37 cellular contexts compared by ENCODE assay signal in the genomic region with DNA sequence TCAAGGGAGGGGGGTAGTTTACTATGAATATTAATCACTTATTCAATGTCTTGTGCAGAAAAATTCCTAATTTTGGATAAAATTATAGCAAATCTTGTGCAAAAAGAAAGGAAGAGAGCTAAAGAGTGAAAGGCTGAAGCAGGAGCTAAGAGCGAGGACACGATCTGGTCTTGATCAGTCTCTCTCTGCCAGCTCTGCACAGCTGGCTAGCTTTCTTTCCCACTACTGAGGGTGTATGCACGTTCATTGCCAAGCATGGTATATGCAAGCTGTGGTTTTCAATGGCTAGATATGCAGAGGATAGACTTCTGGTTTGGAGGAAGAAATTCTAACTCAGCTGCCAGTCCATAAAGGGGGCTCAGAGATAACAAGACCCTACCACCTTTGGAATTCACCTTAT.
"Had no signal": no experiment of that assay in that cellular context is flagged by ENCODE, and none has a peak within 500 bp of the region (broad histone marks: within the 10 kb centered on the region; RNA-seq: fewer than 3 reads in every experiment).

No MANE protein-coding gene starts in this region.

- DNase-seq: activated effector memory CD4-positive, alpha-beta T cell treated with anti-CD3 and anti-CD28 coated beads, Interleukin-2, amount 50 U/mL, for 16 hours; activated effector memory CD4-positive, alpha-beta T cell treated with Interleukin-2 at 50 U/mL for 16 hours; activated gamma-delta T cell; activated gamma-delta T cell treated with Interleukin-2 at 50 U/mL for 16 hours; activated naive CD4-positive, alpha-beta T cell; activated naive CD4-positive, alpha-beta T cell treated with anti-CD3 and anti-CD28 coated beads for 36 hours; activated naive CD4-positive, alpha-beta T cell treated with anti-CD3 and anti-CD28 coated beads, Interleukin-2, amount 10 ng/mL, durations not matched to agents 7 days and 5 days; activated naive CD4-positive, alpha-beta T cell treated with anti-CD3 and anti-CD28 coated beads, Interleukin-2, amount 50 U/mL, for 16 hours; activated naive CD4-positive, alpha-beta T cell treated with Interleukin-2 at 50 U/mL for 16 hours; activated naive CD8-positive, alpha-beta T cell treated with anti-CD3 and anti-CD28 coated beads for 36 hours; activated naive CD8-positive, alpha-beta T cell treated with anti-CD3 and anti-CD28 coated beads, Interleukin-2, amount 10 ng/mL, durations not matched to agents 7 days and 5 days; activated naive CD8-positive, alpha-beta T cell treated with anti-CD3 and anti-CD28 coated beads, Interleukin-2, amount 50 U/mL, for 24 hours; activated T-cell treated with anti-CD3 and anti-CD28 coated beads, Interleukin-2, amount 50 U/mL, for 1 hour; activated T-cell treated with anti-CD3 and anti-CD28 coated beads, Interleukin-2, amount 50 U/mL, for 24 hours; activated T-cell treated with anti-CD3 and anti-CD28 coated beads, Interleukin-2, amount 50 U/mL, for 4 hours; activated T-cell treated with anti-CD3 and anti-CD28 coated beads, Interleukin-2, amount 50 U/mL, for 48 hours; activated T-cell treated with anti-CD3 and anti-CD28 coated beads, Interleukin-2, amount 50 U/mL, for 72 hours; adrenal gland; amniotic stem cell; amygdala; anterior cingulate cortex; aorta; body of pancreas; brain microvascular endothelial cell; central memory CD4-positive, alpha-beta T cell; cerebellar nuclear complex had no signal

- H3K4me1 ChIP-seq: adrenal gland, ascending aorta, body of pancreas, breast epithelium had no signal

- H3K4me3 ChIP-seq: adrenal gland, ascending aorta, body of pancreas, breast epithelium, cardiac muscle cell had no signal

- H3K36me3 ChIP-seq: adrenal gland, ascending aorta, brain microvascular endothelial cell, breast epithelium, cardiac muscle cell had no signal

- H3K36me3 Mint-ChIP-seq: activated naive CD4-positive, alpha-beta T cell treated with anti-CD3 and anti-CD28 coated beads, Interleukin-2, amount 10 ng/mL, durations not matched to agents 7 days and 5 days; activated naive CD4-positive, alpha-beta T cell treated with anti-CD3 and anti-CD28 coated beads, Interleukin-2, amount 50 U/mL, for 24 hours; activated naive CD4-positive, alpha-beta T cell treated with anti-CD3 and anti-CD28 coated beads, Interleukin-2, amount 50 U/mL, for 72 hours; activated naive CD8-positive, alpha-beta T cell; activated naive CD8-positive, alpha-beta T cell treated with anti-CD3 and anti-CD28 coated beads for 36 hours; activated naive CD8-positive, alpha-beta T cell treated with anti-CD3 and anti-CD28 coated beads, Interleukin-2, amount 10 ng/mL, durations not matched to agents 7 days and 5 days; brain had no signal

- H3K4me3 Mint-ChIP-seq: activated naive CD4-positive, alpha-beta T cell treated with anti-CD3 and anti-CD28 coated beads for 36 hours; activated naive CD4-positive, alpha-beta T cell treated with anti-CD3 and anti-CD28 coated beads, Interleukin-2, amount 10 ng/mL, durations not matched to agents 7 days and 5 days; activated naive CD4-positive, alpha-beta T cell treated with anti-CD3 and anti-CD28 coated beads, Interleukin-2, amount 50 U/mL, for 24 hours; activated naive CD8-positive, alpha-beta T cell; activated naive CD8-positive, alpha-beta T cell treated with anti-CD3 and anti-CD28 coated beads for 36 hours; activated naive CD8-positive, alpha-beta T cell treated with anti-CD3 and anti-CD28 coated beads, Interleukin-2, amount 10 ng/mL, durations not matched to agents 7 days and 5 days; activated naive CD8-positive, alpha-beta T cell treated with anti-CD3 and anti-CD28 coated beads, Interleukin-2, amount 50 U/mL, for 24 hours; activated T-cell treated with anti-CD3 and anti-CD28 coated beads, Interleukin-2, amount 50 U/mL, for 24 hours; activated T-cell treated with anti-CD3 and anti-CD28 coated beads, Interleukin-2, amount 50 U/mL, for 4 hours; activated T-cell treated with anti-CD3 and anti-CD28 coated beads, Interleukin-2, amount 50 U/mL, for 72 hours; activated T-helper 1 cell treated with anti-CD3 and anti-CD28 coated beads, Interleukin-12 subunit alpha, Interleukin-12 subunit beta, Interleukin-2, Interleukin-4 antibody, amounts not matched to agents 30 ng/mL and 10 ng/mL and 1 ng/mL, durations not matched to agents 14 hours and 24 hours and 36 hours; activated T-helper 17 cell treated with anti-CD3 and anti-CD28 coated beads, Interleukin-2, amount 50 U/mL, for 72 hours; brain; central memory CD8-positive, alpha-beta T cell had no signal

- H3K9me3 Mint-ChIP-seq: activated naive CD4-positive, alpha-beta T cell treated with anti-CD3 and anti-CD28 coated beads for 36 hours; activated naive CD4-positive, alpha-beta T cell treated with anti-CD3 and anti-CD28 coated beads, Interleukin-2, amount 10 ng/mL, durations not matched to agents 7 days and 5 days; activated naive CD4-positive, alpha-beta T cell treated with anti-CD3 and anti-CD28 coated beads, Interleukin-2, amount 50 U/mL, for 24 hours; activated naive CD4-positive, alpha-beta T cell treated with anti-CD3 and anti-CD28 coated beads, Interleukin-2, amount 50 U/mL, for 72 hours; activated naive CD8-positive, alpha-beta T cell treated with anti-CD3 and anti-CD28 coated beads for 36 hours; activated naive CD8-positive, alpha-beta T cell treated with anti-CD3 and anti-CD28 coated beads, Interleukin-2, amount 10 ng/mL, durations not matched to agents 7 days and 5 days; activated naive CD8-positive, alpha-beta T cell treated with anti-CD3 and anti-CD28 coated beads, Interleukin-2, amount 50 U/mL, for 24 hours; activated T-cell treated with anti-CD3 and anti-CD28 coated beads, Interleukin-2, amount 50 U/mL, for 4 hours; activated T-cell treated with anti-CD3 and anti-CD28 coated beads, Interleukin-2, amount 50 U/mL, for 72 hours; activated T-helper 1 cell treated with anti-CD3 and anti-CD28 coated beads, Interleukin-12 subunit alpha, Interleukin-12 subunit beta, Interleukin-2, Interleukin-4 antibody, amounts not matched to agents 30 ng/mL and 10 ng/mL and 1 ng/mL, durations not matched to agents 14 hours and 24 hours and 36 hours; activated T-helper 2 cell treated with anti-CD3 and anti-CD28 coated beads, Interferon-gamma antibody, Interleukin-2, Interleukin-4, amounts not matched to agents 10 μg/mL and 5 μg/mL and 100 μg/mL, durations not matched to agents 14 hours and 24 hours and 36 hours; central memory CD8-positive, alpha-beta T cell had no signal

- H3K27ac ChIP-seq: adrenal gland, ascending aorta, body of pancreas, brain microvascular endothelial cell, breast epithelium, cardiac muscle cell had no signal

- ATAC-seq: activated naive CD4-positive, alpha-beta T cell treated with anti-CD3 and anti-CD28 coated beads, Interleukin-2, amount 50 U/mL, for 72 hours; activated naive CD8-positive, alpha-beta T cell treated with anti-CD3 and anti-CD28 coated beads, Interleukin-2, amount 50 U/mL, for 24 hours; activated T-cell treated with anti-CD3 and anti-CD28 coated beads, Interleukin-2, amount 50 U/mL, for 4 hours; activated T-cell treated with anti-CD3 and anti-CD28 coated beads, Interleukin-2, amount 50 U/mL, for 72 hours; activated T-helper 17 cell treated with anti-CD3 and anti-CD28 coated beads, Interleukin-2, amount 50 U/mL, for 72 hours; body of pancreas had no signal

- H3K27me3 ChIP-seq: adrenal gland, ascending aorta, body of pancreas, brain microvascular endothelial cell, breast epithelium, cardiac muscle cell had no signal

- H3K9me3 ChIP-seq: adrenal gland, ascending aorta, body of pancreas, breast epithelium had no signal

- H3K27ac Mint-ChIP-seq: activated naive CD4-positive, alpha-beta T cell treated with anti-CD3 and anti-CD28 coated beads for 36 hours; activated naive CD4-positive, alpha-beta T cell treated with anti-CD3 and anti-CD28 coated beads, Interleukin-2, amount 10 ng/mL, durations not matched to agents 7 days and 5 days; activated naive CD4-positive, alpha-beta T cell treated with anti-CD3 and anti-CD28 coated beads, Interleukin-2, amount 50 U/mL, for 24 hours; activated naive CD4-positive, alpha-beta T cell treated with anti-CD3 and anti-CD28 coated beads, Interleukin-2, amount 50 U/mL, for 72 hours; activated naive CD8-positive, alpha-beta T cell; activated naive CD8-positive, alpha-beta T cell treated with anti-CD3 and anti-CD28 coated beads for 36 hours; activated naive CD8-positive, alpha-beta T cell treated with anti-CD3 and anti-CD28 coated beads, Interleukin-2, amount 10 ng/mL, durations not matched to agents 7 days and 5 days; activated naive CD8-positive, alpha-beta T cell treated with anti-CD3 and anti-CD28 coated beads, Interleukin-2, amount 50 U/mL, for 24 hours; activated T-cell treated with anti-CD3 and anti-CD28 coated beads, Interleukin-2, amount 50 U/mL, for 24 hours; activated T-cell treated with anti-CD3 and anti-CD28 coated beads, Interleukin-2, amount 50 U/mL, for 72 hours; activated T-helper 1 cell treated with anti-CD3 and anti-CD28 coated beads, Interleukin-12 subunit alpha, Interleukin-12 subunit beta, Interleukin-2, Interleukin-4 antibody, amounts not matched to agents 30 ng/mL and 10 ng/mL and 1 ng/mL, durations not matched to agents 14 hours and 24 hours and 36 hours; activated T-helper 17 cell treated with anti-CD3 and anti-CD28 coated beads, Interleukin-2, amount 50 U/mL, for 72 hours; activated T-helper 2 cell treated with anti-CD3 and anti-CD28 coated beads, Interferon-gamma antibody, Interleukin-2, Interleukin-4, amounts not matched to agents 10 μg/mL and 5 μg/mL and 100 μg/mL, durations not matched to agents 14 hours and 24 hours and 36 hours; brain had no signal

- H3K27me3 Mint-ChIP-seq: activated naive CD4-positive, alpha-beta T cell treated with anti-CD3 and anti-CD28 coated beads, Interleukin-2, amount 10 ng/mL, durations not matched to agents 7 days and 5 days; activated naive CD4-positive, alpha-beta T cell treated with anti-CD3 and anti-CD28 coated beads, Interleukin-2, amount 50 U/mL, for 24 hours; activated naive CD8-positive, alpha-beta T cell treated with anti-CD3 and anti-CD28 coated beads, Interleukin-2, amount 50 U/mL, for 24 hours; activated T-cell treated with anti-CD3 and anti-CD28 coated beads, Interleukin-2, amount 50 U/mL, for 24 hours; activated T-helper 17 cell treated with anti-CD3 and anti-CD28 coated beads, Interleukin-2, amount 50 U/mL, for 72 hours; brain; central memory CD8-positive, alpha-beta T cell had no signal

- H3K4me1 Mint-ChIP-seq: activated naive CD4-positive, alpha-beta T cell treated with anti-CD3 and anti-CD28 coated beads, Interleukin-2, amount 10 ng/mL, durations not matched to agents 7 days and 5 days; activated naive CD4-positive, alpha-beta T cell treated with anti-CD3 and anti-CD28 coated beads, Interleukin-2, amount 50 U/mL, for 24 hours; activated naive CD8-positive, alpha-beta T cell treated with anti-CD3 and anti-CD28 coated beads for 36 hours; activated naive CD8-positive, alpha-beta T cell treated with anti-CD3 and anti-CD28 coated beads, Interleukin-2, amount 10 ng/mL, durations not matched to agents 7 days and 5 days; activated naive CD8-positive, alpha-beta T cell treated with anti-CD3 and anti-CD28 coated beads, Interleukin-2, amount 50 U/mL, for 24 hours; activated T-helper 17 cell treated with anti-CD3 and anti-CD28 coated beads, Interleukin-2, amount 50 U/mL, for 72 hours; brain; central memory CD8-positive, alpha-beta T cell had no signal
